ENCODE assay signal across 21 cellular contexts in the genomic region with DNA sequence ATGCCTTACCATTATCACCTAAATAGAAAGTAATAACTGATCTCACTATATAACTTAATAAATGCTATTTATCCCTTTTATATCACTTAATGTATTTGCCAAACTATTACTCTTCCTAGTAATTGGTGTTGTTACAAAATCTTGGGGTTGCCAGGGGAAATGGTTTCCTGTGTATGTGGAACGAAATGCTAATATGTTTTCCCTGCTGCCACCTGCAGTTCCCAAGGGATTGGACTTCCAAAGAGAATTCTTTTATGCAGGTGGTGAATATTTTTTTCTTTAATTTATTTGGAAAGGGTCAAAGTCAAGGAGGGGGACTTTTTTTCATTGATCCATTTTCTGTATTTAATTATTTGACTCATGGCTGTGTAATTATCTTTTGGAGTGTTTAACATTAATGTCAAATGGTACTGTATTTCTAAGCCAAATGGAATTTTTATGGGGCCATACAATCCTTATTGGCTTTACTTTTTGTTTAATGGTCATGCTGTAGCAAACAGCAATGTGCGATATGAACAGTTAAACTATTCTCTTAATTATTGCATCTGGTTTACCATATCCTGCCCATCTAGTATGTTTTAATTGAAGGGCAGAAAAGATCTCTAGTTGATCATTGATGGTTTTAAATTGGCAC.
DNase-seq lines count a peak whose midpoint lies in the region; ATAC-seq and TF ChIP-seq lines count a peak whose summit lies in the region.
"Had no signal": no experiment of that assay in that cellular context is flagged by ENCODE, and none has a peak within 500 bp of the region (broad histone marks: within the 10 kb centered on the region; RNA-seq: fewer than 3 reads in every experiment).

No MANE protein-coding gene starts in this region.

- H3K4ac ChIP-seq in mesenchymal stem cell (ENCODE audit: low read depth in 1 of 2, low read length in 2 of 2) = no peak overlapping the region

- no peak for ATAC-seq in HG02852 (IDR thresholded peaks at IDR 0.05; ENCODE audit: unreplicated experiment)
- ATAC-seq: SK-N-SH treated with all-trans-retinoic acid at 6 μM for 48 hours had no signal

- H3K27me3 ChIP-seq in mesenchymal stem cell (ENCODE audit: control insufficient read depth in 1 of 2, insufficient read depth in 1 of 2, low read length in 2 of 2) = no peaks in the 10 kb centered on the region
- H3K27me3 ChIP-seq: adrenal gland, colonic mucosa, stomach, transverse colon had no signal

- no peak for TF ChIP-seq CTCF in progenitor cell of endocrine pancreas (IDR thresholded peaks at IDR 0.05; ENCODE audit: unreplicated experiment)

- H3K36me3 ChIP-seq in mesenchymal stem cell (ENCODE audit: control insufficient read depth in 1 of 2, insufficient read depth in 2 of 2, low read depth in 1 of 2, low read length in 2 of 2) = no peaks in the 10 kb centered on the region
- H3K36me3 ChIP-seq: adrenal gland, colonic mucosa, left ventricle myocardium inferior, stomach, transverse colon had no signal

- H3K36me3 Mint-ChIP-seq in progenitor cell of endocrine pancreas (ENCODE audit: insufficient read depth) = no peaks in the 10 kb centered on the region

- H3K27ac Mint-ChIP-seq in progenitor cell of endocrine pancreas = no peak overlapping the region
- H3K27ac Mint-ChIP-seq: T-helper 2 cell treated with Interferon-gamma antibody and Interleukin-4, amounts not matched to agents 5 μg/mL and 100 μg/mL, for 36 hours had no signal

- H3K4me3 ChIP-seq in mesenchymal stem cell (ENCODE audit: insufficient read depth in 1 of 2, low read depth in 1 of 2, low read length in 2 of 2) = no peak overlapping the region
- H3K4me3 ChIP-seq: adrenal gland, colonic mucosa, left ventricle myocardium inferior, stomach, transverse colon had no signal

- no peak overlapping the region for H3K9ac ChIP-seq in mesenchymal stem cell (ENCODE audit: low read length)
- H3K9ac ChIP-seq: KMS-11 had no signal

- H3K27me3 Mint-ChIP-seq in progenitor cell of endocrine pancreas = no peaks in the 10 kb centered on the region

- H3K79me1 ChIP-seq in mesenchymal stem cell (replicated peaks; ENCODE audit: low read length, poor library complexity, severe bottlenecking) = no peaks in the 10 kb centered on the region

- H3K9me3 ChIP-seq in mesenchymal stem cell (ENCODE audit: control insufficient read depth, low read length) = no peaks in the 10 kb centered on the region
- H3K9me3 ChIP-seq: adrenal gland, colonic mucosa, left ventricle myocardium inferior, stomach, transverse colon had no signal

- H2BK5ac ChIP-seq in mesenchymal stem cell (ENCODE audit: low read depth, low read length, poor library complexity, severe bottlenecking) = no peak overlapping the region

- H4K91ac ChIP-seq in mesenchymal stem cell (ENCODE audit: low read length) = no peak overlapping the region

- no peak overlapping the region for H3K18ac ChIP-seq in mesenchymal stem cell (ENCODE audit: low read depth in 1 of 2, low read length in 2 of 2)

- H3K23ac ChIP-seq in mesenchymal stem cell (ENCODE audit: low read length in 2 of 2) = no peak overlapping the region

- no peak overlapping the region for H3K14ac ChIP-seq in mesenchymal stem cell (ENCODE audit: low read length in 2 of 2)

- DNase-seq in DMS153 treated with DMSO at 0.1 percent for 48 hours (lab: John Stamatoyannopoulos, UW; ENCODE audit: unreplicated experiment) (peak; percentile 50), NCI-H1092 (lab: John Stamatoyannopoulos, UW) (peak; percentile 28), NCI-H2171 treated with DMSO at 0.1 percent for 48 hours (lab: John Stamatoyannopoulos, UW) (peak; percentile 1), mesenchymal stem cell (peak; percentile 25), NCI-H2227 (lab: John Stamatoyannopoulos, UW; ENCODE audit: unreplicated experiment) (no peak), progenitor cell of endocrine pancreas (ENCODE audit: low spot score, unreplicated experiment) (no peak)
- DNase-seq: activated CD4-positive, alpha-beta T cell treated with anti-CD3 and anti-CD28 coated beads, Interleukin-2, amount 50 U/mL, for 4 hours; activated gamma-delta T cell; adrenal gland; colonic mucosa; GDM1; left ventricle myocardium inferior; NCI-H446; RPMI8226; stimulated activated CD4-positive, alpha-beta T cell treated with anti-CD3 and anti-CD28 coated beads, Interleukin-4, amount 100 ng/mL, for 24 hours; stomach; transverse colon had no signal

- H3K4me1 ChIP-seq in mesenchymal stem cell (ENCODE audit: control insufficient read depth, insufficient read depth, low read depth, low read length) = no peaks in the 10 kb centered on the region
- H3K4me1 ChIP-seq: colonic mucosa had no signal

- H2BK15ac ChIP-seq in mesenchymal stem cell (ENCODE audit: low read depth, poor library complexity, severe bottlenecking) = no peak overlapping the region

- H2AK5ac ChIP-seq in mesenchymal stem cell (ENCODE audit: low read length, severe bottlenecking) = no peak overlapping the region

- no peak overlapping the region for H2BK120ac ChIP-seq in mesenchymal stem cell (ENCODE audit: low read depth, low read length)

- H3K4me2 ChIP-seq in mesenchymal stem cell (ENCODE audit: low read length, poor library complexity, severe bottlenecking) = no peak overlapping the region
- H3K4me2 ChIP-seq: KMS-11 had no signal

- no peak overlapping the region for H4K8ac ChIP-seq in mesenchymal stem cell (ENCODE audit: low read length)

- no peak overlapping the region for H3K4me3 Mint-ChIP-seq in progenitor cell of endocrine pancreas (ENCODE audit: low read depth)
- H3K4me3 Mint-ChIP-seq: T-helper 2 cell treated with Interferon-gamma antibody and Interleukin-4, amounts not matched to agents 5 μg/mL and 100 μg/mL, for 36 hours had no signal

- no peak overlapping the region for H3K27ac ChIP-seq in mesenchymal stem cell (ENCODE audit: low read length, poor library complexity, severe bottlenecking)
- H3K27ac ChIP-seq: adrenal gland, colonic mucosa, KMS-11, stomach, transverse colon had no signal

- H2BK12ac ChIP-seq in mesenchymal stem cell (ENCODE audit: low read length in 2 of 2) = no peak overlapping the region

- H3K4me1 Mint-ChIP-seq in progenitor cell of endocrine pancreas (ENCODE audit: low read depth) = peaks cover 14% of the 10 kb centered on the region

- H2AFZ ChIP-seq in mesenchymal stem cell (ENCODE audit: low read depth, low read length) = no peak overlapping the region

- 84% methylated on average over 1 of the region's 2 CpGs for WGBS in mesenchymal stem cell

- peaks cover 3% of the 10 kb centered on the region for H3K9me3 Mint-ChIP-seq in progenitor cell of endocrine pancreas (ENCODE audit: low read depth)

Comparison
In these comparisons a context has a peak if more than half of its experiments do, and no peak if none do; other contexts are left out.
1. DNase-seq: peak in DMS153 treated with DMSO at 0.1 percent for 48 hours (single experiment), NCI-H1092 (single experiment), NCI-H2171 treated with DMSO at 0.1 percent for 48 hours (single experiment) and mesenchymal stem cell (single experiment); none in NCI-H2227 (single experiment) and progenitor cell of endocrine pancreas (single experiment).